9 cellular contexts compared by ENCODE assay signal in the genomic region with DNA sequence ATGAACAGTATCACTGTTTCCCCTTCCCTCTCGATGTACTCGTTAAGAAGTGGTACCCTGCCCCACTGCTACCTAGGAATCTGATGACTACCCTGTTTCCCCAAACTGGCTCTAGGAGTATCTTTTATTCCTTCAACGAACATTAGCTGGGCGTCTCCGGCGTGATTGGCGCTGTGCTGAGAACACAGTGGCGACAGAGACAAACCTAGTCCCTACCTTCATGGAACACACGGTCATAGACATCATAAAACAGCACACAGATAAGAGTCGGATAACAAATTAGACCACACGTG. TPM values are rescaled to one million over a fixed set of nuclear protein-coding genes. Genes with fewer than 3 reads are reported as not detected.
DNase-seq lines count a peak whose midpoint lies in the region; ATAC-seq and TF ChIP-seq lines count a peak whose summit lies in the region.
"Had no signal": no experiment of that assay in that cellular context is flagged by ENCODE, and none has a peak within 500 bp of the region (broad histone marks: within the 10 kb centered on the region; RNA-seq: fewer than 3 reads in every experiment).

No MANE protein-coding gene starts in this region.

- intact Hi-C loops in activated CD4-positive, alpha-beta memory T cell treated with anti-CD3 and anti-CD28 coated beads for 36 hours (cut with micrococcal nuclease) = loop anchor here (2.0 to 10.0 kb wide), 6 partner anchors 45 to 365 kb away; partner anchors contain the start of genes DMWD, OPA3, PPM1N and RSPH6A

- H4K20me1 ChIP-seq in GM23338 (replicated peaks; ENCODE audit: insufficient read depth) = peaks cover 22% of the 10 kb centered on the region; the same call in 1 of the 2 replicates

- H3K79me2 ChIP-seq in GM23338 (replicated peaks; ENCODE audit: insufficient read depth) = peaks cover 80% of the 10 kb centered on the region

- no peak for DNase-seq in GM23338 (ENCODE audit: low spot score)
- DNase-seq in activated CD4-positive, alpha-beta memory T cell treated with anti-CD3 and anti-CD28 coated beads for 36 hours = no peak
- DNase-seq in right atrium auricular region (ENCODE audit: low spot score) = no peak
- no peak for DNase-seq in DMS 273 treated with DMSO at 0.1 percent for 48 hours (lab: John Stamatoyannopoulos, UW)
- no peak for DNase-seq in globus pallidus (ENCODE audit: low spot score)

- H3K36me3 ChIP-seq in GM23338 (ENCODE audit: insufficient read depth) = peaks cover 9% of the 10 kb centered on the region; the same call in 1 of the 2 replicates
- peaks cover 13% of the 10 kb centered on the region for H3K36me3 ChIP-seq in right atrium auricular region
- H3K36me3 ChIP-seq in skeletal muscle satellite cell (ENCODE audit: insufficient read depth, low read length) = peaks cover 16% of the 10 kb centered on the region

- no peaks in the 10 kb centered on the region for H3K9me2 ChIP-seq in GM23338 (ENCODE audit: insufficient read depth)

- H3K27ac Mint-ChIP-seq in GM23338 = peak overlapping the region; percentile 99
- H3K27ac Mint-ChIP-seq in activated CD4-positive, alpha-beta memory T cell treated with anti-CD3 and anti-CD28 coated beads for 36 hours = peak overlapping the region; percentile 93

- peaks cover 30% of the 10 kb centered on the region for H3K36me3 Mint-ChIP-seq in GM23338 (ENCODE audit: low read depth)
- H3K36me3 Mint-ChIP-seq in activated CD4-positive, alpha-beta memory T cell treated with anti-CD3 and anti-CD28 coated beads for 36 hours = peaks cover 16% of the 10 kb centered on the region

- H2AFZ ChIP-seq in GM23338 = no peak overlapping the region

- POLR2A ChIA-PET in activated CD4-positive, alpha-beta memory T cell treated with anti-CD3 and anti-CD28 coated beads for 36 hours (lab: Charles Lee) = interaction anchor here (2.8 kb wide), 1 partner anchor 41 kb away, joined by 10 read pairs; the partner anchor contains the start of gene MYPOP

- H3K9ac ChIP-seq in skeletal muscle satellite cell (ENCODE audit: low read depth, low read length) = peak overlapping the region; percentile 93

- CTCF ChIA-PET in activated CD4-positive, alpha-beta memory T cell treated with anti-CD3 and anti-CD28 coated beads for 36 hours (lab: Charles Lee) = interaction anchor here (1.1 to 4.0 kb wide), 3 partner anchors 22 to 147 kb away, joined by 3 to 106 read pairs (median 3); partner anchors contain the start of gene IRF2BP1

- peaks cover 30% of the 10 kb centered on the region for H3K4me1 Mint-ChIP-seq in GM23338
- H3K4me1 Mint-ChIP-seq in activated CD4-positive, alpha-beta memory T cell treated with anti-CD3 and anti-CD28 coated beads for 36 hours (ENCODE audit: low read depth) = peaks cover 23% of the 10 kb centered on the region

- H3K4me3 ChIP-seq in GM23338 = peak overlapping the region; percentile 63
- H3K4me3 ChIP-seq in right atrium auricular region = peak overlapping the region; percentile 86 to 99
- peak overlapping the region; percentile 89 for H3K4me3 ChIP-seq in skeletal muscle satellite cell (ENCODE audit: low read length)

- no peaks in the 10 kb centered on the region for H3K27me3 ChIP-seq in GM23338 (ENCODE audit: insufficient read depth)
- H3K27me3 ChIP-seq in right atrium auricular region = peaks cover 10 to 11% of the 10 kb centered on the region in 2 donors
- peaks cover 38% of the 10 kb centered on the region for H3K27me3 ChIP-seq in skeletal muscle satellite cell (ENCODE audit: control insufficient read depth, insufficient read depth, low read length)

- H3K9me3 ChIP-seq in right atrium auricular region (no peaks in the 10 kb centered on the region), skeletal muscle satellite cell (replicated peaks; ENCODE audit: low read length) (no peaks in the 10 kb centered on the region)

- H3K4me2 ChIP-seq in GM23338 (peak overlapping the region; percentile 80), skeletal muscle satellite cell (ENCODE audit: low read length) (peak overlapping the region; percentile 82)

- H3K9me3 Mint-ChIP-seq in GM23338 = no peaks in the 10 kb centered on the region
- no peaks in the 10 kb centered on the region for H3K9me3 Mint-ChIP-seq in activated CD4-positive, alpha-beta memory T cell treated with anti-CD3 and anti-CD28 coated beads for 36 hours

- H3F3A ChIP-seq in GM23338 (replicated peaks; ENCODE audit: low read depth) = 0 out of 2 replicates have a peak, but pooled peaks cover 9% of the 10 kb centered on the region

- peak overlapping the region; percentile 93 for H3K27ac ChIP-seq in GM23338 (ENCODE audit: low read depth)
- peak overlapping the region; percentile 90 to 95 for H3K27ac ChIP-seq in right atrium auricular region

- ATAC-seq in GM23338 (no peak), GM18502 (IDR thresholded peaks at IDR 0.05; ENCODE audit: poor library complexity, unreplicated experiment) (no peak), HG03196 (IDR thresholded peaks at IDR 0.05; ENCODE audit: unreplicated experiment) (no peak)

- TF ChIP-seq CTCF in GM23338 (conservative IDR thresholded peaks at IDR 0.05; ENCODE audit: low read depth in 2 of 2) (no peak), right atrium auricular region (IDR thresholded peaks at IDR 0.05) (no peak)

- H3K4me3 Mint-ChIP-seq in GM23338 = peak overlapping the region; percentile 95
- peak overlapping the region; percentile 94 for H3K4me3 Mint-ChIP-seq in activated CD4-positive, alpha-beta memory T cell treated with anti-CD3 and anti-CD28 coated beads for 36 hours

- H3K27me3 Mint-ChIP-seq in GM23338 (ENCODE audit: insufficient read depth, low read depth, poor library complexity) = peaks cover 28% of the 10 kb centered on the region
- H3K27me3 Mint-ChIP-seq in activated CD4-positive, alpha-beta memory T cell treated with anti-CD3 and anti-CD28 coated beads for 36 hours = peaks cover 20% of the 10 kb centered on the region

- H3K4me1 ChIP-seq in GM23338 (ENCODE audit: insufficient read depth) (peaks cover 25% of the 10 kb centered on the region), right atrium auricular region (peaks cover 0 to 25% of the 10 kb centered on the region in 2 donors), skeletal muscle satellite cell (ENCODE audit: control insufficient read depth, insufficient read depth, low read length) (peaks cover 10% of the 10 kb centered on the region)

TF ChIP-seq in GM23338, 12 proteins besides CTCF, POLR2A, EP300 and RAD21:
- TF ChIP-seq, protein P1, sequence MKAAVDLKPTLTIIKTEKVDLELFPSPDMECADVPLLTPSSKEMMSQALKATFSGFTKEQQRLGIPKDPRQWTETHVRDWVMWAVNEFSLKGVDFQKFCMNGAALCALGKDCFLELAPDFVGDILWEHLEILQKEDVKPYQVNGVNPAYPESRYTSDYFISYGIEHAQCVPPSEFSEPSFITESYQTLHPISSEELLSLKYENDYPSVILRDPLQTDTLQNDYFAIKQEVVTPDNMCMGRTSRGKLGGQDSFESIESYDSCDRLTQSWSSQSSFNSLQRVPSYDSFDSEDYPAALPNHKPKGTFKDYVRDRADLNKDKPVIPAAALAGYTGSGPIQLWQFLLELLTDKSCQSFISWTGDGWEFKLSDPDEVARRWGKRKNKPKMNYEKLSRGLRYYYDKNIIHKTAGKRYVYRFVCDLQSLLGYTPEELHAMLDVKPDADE (IDR thresholded peaks at IDR 0.05) = no peak
- TF ChIP-seq ZNF114 (CRISPR knock-in tag; IDR thresholded peaks at IDR 0.05) (no peak), NANOG (IDR thresholded peaks at IDR 0.05; ENCODE audit: borderline replicate concordance) (no peak), STAT1 (IDR thresholded peaks at IDR 0.05; ENCODE audit: unreplicated experiment) (no peak), POLR2AphosphoS5 (IDR thresholded peaks at IDR 0.05; ENCODE audit: low read depth) (no peak), EZH2 (IDR thresholded peaks at IDR 0.05; ENCODE audit: low read depth, unreplicated experiment) (no peak), CREB1 (CRISPR knock-in tag; IDR thresholded peaks at IDR 0.05; ENCODE audit: low read depth) (no peak), EZH2phosphoT487 (IDR thresholded peaks at IDR 0.05; ENCODE audit: unreplicated experiment) (no peak)
TF ChIP-seq in GM23338: peak in this region for 0.

RNA-seq across cellular contexts. Expression of gene SYMPK, which starts 0.7 kb away (rescaled TPM):
- total RNA-seq in GM23338 (2014; rRNA removed; shearing (Covaris generic)) = 64.0 and 82.1 TPM in 2 replicates
- polyA plus RNA-seq in GM23338 (2016; fragmentation: Nextera tagmentation; extraction: Ambion mirVana) = 33.9 and 36.8 TPM in 2 replicates
- 10 to 100 TPM; 87.8 to 91.6 TPM for total RNA-seq in activated CD4-positive, alpha-beta memory T cell treated with anti-CD3 and anti-CD28 coated beads for 36 hours
- 10 to 100 TPM; 16.4 to 20.6 TPM for total RNA-seq in right atrium auricular region
- total RNA-seq in skeletal muscle satellite cell (2012; rRNA removed) = 40.3 and 45.2 TPM in 2 replicates

RNA-seq across cellular contexts. Expression of gene FOXA3, which starts 1.9 kb away (rescaled TPM):
- 15.1 and 17.5 TPM in 2 replicates for total RNA-seq in GM23338 (2014; rRNA removed; shearing (Covaris generic))
- 11.1 and 11.7 TPM in 2 replicates for polyA plus RNA-seq in GM23338 (2016; fragmentation: Nextera tagmentation; extraction: Ambion mirVana)
- total RNA-seq in activated CD4-positive, alpha-beta memory T cell treated with anti-CD3 and anti-CD28 coated beads for 36 hours = under 1 TPM; 0.29 to 0.48 TPM
- total RNA-seq in right atrium auricular region = not detected
- total RNA-seq in skeletal muscle satellite cell (2012; rRNA removed) = not detected in 2 replicates
- total RNA-seq: dermis microvascular lymphatic vessel endothelial cell had no signal

RNA-seq across cellular contexts. Expression of gene IRF2BP1, which starts 23.7 kb away (rescaled TPM):
- 36.0 and 41.6 TPM in 2 replicates for total RNA-seq in GM23338 (2014; rRNA removed; shearing (Covaris generic))
- 9.7 and 10.4 TPM in 2 replicates for polyA plus RNA-seq in GM23338 (2016; fragmentation: Nextera tagmentation; extraction: Ambion mirVana)
- 10 to 100 TPM; 14.2 to 14.7 TPM for total RNA-seq in activated CD4-positive, alpha-beta memory T cell treated with anti-CD3 and anti-CD28 coated beads for 36 hours
- total RNA-seq in right atrium auricular region = 10 to 100 TPM; 24.2 to 30.5 TPM
- 18.3 and 24.2 TPM in 2 replicates for total RNA-seq in skeletal muscle satellite cell (2012; rRNA removed)

RNA-seq across cellular contexts. Expression of gene MYPOP, which starts 40.2 kb away (rescaled TPM):
- 6.9 and 7.9 TPM in 2 replicates for total RNA-seq in GM23338 (2014; rRNA removed; shearing (Covaris generic))
- polyA plus RNA-seq in GM23338 (2016; fragmentation: Nextera tagmentation; extraction: Ambion mirVana) = 2.7 and 3.0 TPM in 2 replicates
- total RNA-seq in activated CD4-positive, alpha-beta memory T cell treated with anti-CD3 and anti-CD28 coated beads for 36 hours = 1 to 10 TPM; 6.8 to 6.9 TPM
- total RNA-seq in right atrium auricular region = 1 to 10 TPM; 6.0 to 7.2 TPM
- 1.0 and 2.2 TPM in 2 replicates for total RNA-seq in skeletal muscle satellite cell (2012; rRNA removed)

RNA-seq across cellular contexts. Expression of gene RSPH6A, which starts 47.1 kb away (rescaled TPM):
- total RNA-seq in GM23338 (2014; rRNA removed; shearing (Covaris generic)) = 0.21 and 0.23 TPM in 2 replicates
- 0.11 TPM in 1 of 2 replicates, not detected in the other for polyA plus RNA-seq in GM23338 (2016; fragmentation: Nextera tagmentation; extraction: Ambion mirVana)
- total RNA-seq in activated CD4-positive, alpha-beta memory T cell treated with anti-CD3 and anti-CD28 coated beads for 36 hours = under 1 TPM; 0.12 to 0.19 TPM
- total RNA-seq in right atrium auricular region = not detected
- under 0.01 and 0.25 TPM in 2 replicates for total RNA-seq in skeletal muscle satellite cell (2012; rRNA removed)

Comparison
In these comparisons a context has a peak if more than half of its experiments do, and no peak if none do; other contexts are left out.
1. RNA of gene FOXA3, which starts 1.9 kb away (total RNA-seq): 15.1 to 17.5 TPM in GM23338; 0.29 to 0.48 TPM in activated CD4-positive, alpha-beta memory T cell treated with anti-CD3 and anti-CD28 coated beads for 36 hours and not detected in right atrium auricular region; every median in the first group is over 10 times any median in the second.
2. Peak in every context shown above with its lines, with median percentiles within 50 percentile points of each other: H3K4me3 ChIP-seq.